20 cellular contexts compared by ENCODE assay signal in the genomic region with DNA sequence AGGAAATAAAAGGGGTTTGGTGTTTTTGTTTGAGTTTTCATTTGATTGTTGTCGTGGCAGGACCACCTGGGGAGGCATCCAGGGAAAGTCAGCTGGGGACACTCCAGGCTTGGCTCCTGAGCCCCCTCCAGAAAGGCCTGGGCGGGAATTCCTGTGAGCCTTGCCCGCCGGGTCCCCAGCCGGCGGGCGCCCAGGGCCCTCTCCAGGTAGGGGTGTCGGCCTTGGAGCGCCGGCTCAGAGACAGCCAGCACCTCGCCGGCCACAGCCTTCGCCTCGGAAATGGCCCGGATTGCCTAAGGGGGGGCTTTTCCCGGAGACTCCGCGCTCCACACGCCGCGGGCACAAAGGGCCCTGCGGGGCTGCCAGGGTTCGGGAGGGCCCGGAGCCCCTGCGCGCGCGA.
DNase-seq lines count a peak whose midpoint lies in the region; ATAC-seq, FAIRE-seq and TF ChIP-seq lines count a peak whose summit lies in the region.
"Had no signal": no experiment of that assay in that cellular context is flagged by ENCODE, and none has a peak within 500 bp of the region (broad histone marks: within the 10 kb centered on the region; RNA-seq: fewer than 3 reads in every experiment).

No MANE protein-coding gene starts in this region.

- no peak for DNase-seq in activated naive CD8-positive, alpha-beta T cell treated with anti-CD3 and anti-CD28 coated beads for 36 hours
- no peak for DNase-seq in central memory CD8-positive, alpha-beta T cell (ENCODE audit: low spot score in 2 of 2)
- DNase-seq in coronary artery (ENCODE audit: low spot score), result no peak
- DNase-seq in kidney, result no peak
- DNase-seq: amniotic stem cell, Calu3, midbrain, NCI-H1417 treated with DMSO at 0.1 percent for 48 hours, NCI-H2171, NCI-H524 treated with DMSO at 0.1 percent for 48 hours, trophoblast cell had no signal

- H3K27ac ChIP-seq in skin epidermis (peak overlapping the region in 12 of 21 experiments; percentile 23 to 85 (median 66)), coronary artery (no peak overlapping the region), kidney (ENCODE audit: low read depth in 2 of 2, low read length in 2 of 2) (no peak overlapping the region)
- H3K27ac ChIP-seq: HL-60, SK-N-MC had no signal

- no peak for ATAC-seq in central memory CD8-positive, alpha-beta T cell (replicated peaks; ENCODE audit: extremely low read depth, poor library complexity, severe bottlenecking)
- no peak for ATAC-seq in HG03520 (IDR thresholded peaks at IDR 0.05; ENCODE audit: unreplicated experiment)

- no peak for FAIRE-seq in kidney (lab: Jason Lieb, UNC)
- FAIRE-seq: A204.1 had no signal

- TF ChIP-seq CTCF in coronary artery (IDR thresholded peaks at IDR 0.05) (no peak), kidney (IDR thresholded peaks at IDR 0.05; ENCODE audit: borderline replicate concordance, extremely low read depth, insufficient read depth) (no peak)

- H3K36me3 ChIP-seq in ES-I3 (ENCODE audit: insufficient read depth, low read length) (no peaks in the 10 kb centered on the region), kidney (ENCODE audit: control insufficient read depth in 1 of 2, insufficient read depth in 2 of 2, low read length in 2 of 2) (no peaks in the 10 kb centered on the region)

- H3K9ac ChIP-seq in ES-I3 (ENCODE audit: low read depth, low read length) (peak overlapping the region; percentile 15; the same call in 1 of the 2 replicates), kidney (ENCODE audit: low read length in 2 of 2) (no peak overlapping the region)

- peak overlapping the region in 3 of 7 experiments; percentile 15 to 23 (median 17) for H3K4me3 ChIP-seq in skin epidermis
- H3K4me3 ChIP-seq in coronary artery, result no peak overlapping the region
- H3K4me3 ChIP-seq in kidney (ENCODE audit: low read length in 2 of 2), result no peak overlapping the region
- H3K4me3 ChIP-seq: SK-N-MC had no signal

- H3K9me3 ChIP-seq in ES-I3 (ENCODE audit: control insufficient read depth, insufficient read depth, low read length), result no peaks in the 10 kb centered on the region
- H3K9me3 ChIP-seq in kidney (ENCODE audit: control insufficient read depth in 1 of 2, low read length in 2 of 2), result no peaks in the 10 kb centered on the region

- H3K27ac Mint-ChIP-seq in activated naive CD8-positive, alpha-beta T cell, result peak overlapping the region; percentile 34
- H3K27ac Mint-ChIP-seq in activated naive CD8-positive, alpha-beta T cell treated with anti-CD3 and anti-CD28 coated beads for 36 hours, result no peak overlapping the region
- no peak overlapping the region for H3K27ac Mint-ChIP-seq in central memory CD8-positive, alpha-beta T cell (ENCODE audit: low read depth)

- no peaks in the 10 kb centered on the region for H3K9me3 Mint-ChIP-seq in activated naive CD8-positive, alpha-beta T cell (ENCODE audit: low read depth)
- H3K9me3 Mint-ChIP-seq in activated naive CD8-positive, alpha-beta T cell treated with anti-CD3 and anti-CD28 coated beads for 36 hours, result no peaks in the 10 kb centered on the region
- H3K9me3 Mint-ChIP-seq in central memory CD8-positive, alpha-beta T cell, result no peaks in the 10 kb centered on the region
- H3K9me3 Mint-ChIP-seq: dendritic cell treated with granulocyte-macrophage colony-stimulating factor and Interleukin-4, amounts not matched to agents 40 ng/mL and 50 ng/mL, for 4 days had no signal

- intact Hi-C loops in kidney (cut with DNase I), result no loop called here

- peak overlapping the region; percentile 57 for H3K4me3 Mint-ChIP-seq in activated naive CD8-positive, alpha-beta T cell
- H3K4me3 Mint-ChIP-seq in activated naive CD8-positive, alpha-beta T cell treated with anti-CD3 and anti-CD28 coated beads for 36 hours, result no peak overlapping the region
- peak overlapping the region; percentile 17 for H3K4me3 Mint-ChIP-seq in central memory CD8-positive, alpha-beta T cell
- H3K4me3 Mint-ChIP-seq: neural crest cell had no signal

- no peaks in the 10 kb centered on the region for H3K36me3 Mint-ChIP-seq in activated naive CD8-positive, alpha-beta T cell
- no peaks in the 10 kb centered on the region for H3K36me3 Mint-ChIP-seq in activated naive CD8-positive, alpha-beta T cell treated with anti-CD3 and anti-CD28 coated beads for 36 hours
- peaks cover 2% of the 10 kb centered on the region for H3K36me3 Mint-ChIP-seq in central memory CD8-positive, alpha-beta T cell (ENCODE audit: insufficient read depth)

- peaks cover 21% of the 10 kb centered on the region for H3K4me1 Mint-ChIP-seq in activated naive CD8-positive, alpha-beta T cell (ENCODE audit: low read depth)
- H3K4me1 Mint-ChIP-seq in activated naive CD8-positive, alpha-beta T cell treated with anti-CD3 and anti-CD28 coated beads for 36 hours, result peaks cover 17% of the 10 kb centered on the region
- H3K4me1 Mint-ChIP-seq in central memory CD8-positive, alpha-beta T cell, result peaks cover 18% of the 10 kb centered on the region

- H3K4me1 ChIP-seq in ES-I3 (ENCODE audit: insufficient read depth, low read length) (peaks cover 12% of the 10 kb centered on the region), kidney (ENCODE audit: control insufficient read depth in 1 of 2, insufficient read depth in 1 of 2, low read depth in 1 of 2, low read length in 2 of 2) (peaks cover 11 to 34% of the 10 kb centered on the region in 2 donors)

- no peaks in the 10 kb centered on the region for H3K27me3 Mint-ChIP-seq in activated naive CD8-positive, alpha-beta T cell
- H3K27me3 Mint-ChIP-seq in activated naive CD8-positive, alpha-beta T cell treated with anti-CD3 and anti-CD28 coated beads for 36 hours, result no peaks in the 10 kb centered on the region
- H3K27me3 Mint-ChIP-seq in central memory CD8-positive, alpha-beta T cell, result peaks cover under 1% of the 10 kb centered on the region

Comparison
In these comparisons a context has a peak if more than half of its experiments do, and no peak if none do; other contexts are left out.
1. H3K27ac ChIP-seq: peak in skin epidermis (12 of 21); none in coronary artery (0 of 2) and kidney (0 of 2).